ENCODE assay signal across 8 cellular contexts in genomic region chr5:149550267-149550582, GRCh38. TPM values are rescaled to one million over a fixed set of nuclear protein-coding genes. Genes with fewer than 3 reads are reported as not detected.
DNase-seq lines count a peak whose midpoint lies in the region; ATAC-seq, FAIRE-seq and TF ChIP-seq lines count a peak whose summit lies in the region.

No MANE protein-coding gene starts in this region.

- CTCF ChIA-PET in CD8-positive, alpha-beta memory T cell (lab: Charles Lee), result interaction anchor here (0.8 to 3.0 kb wide), 7 partner anchors 9 to 192 kb away, joined by 3 to 13 read pairs (median 5); partner anchors contain the start of gene PCYOX1L
- CTCF ChIA-PET in HepG2 (lab: Yijun Ruan, JAX; ENCODE audit: low intra/inter-chr PET ratio, low total read pairs), result no interaction called here

- 1% methylated on average over 12 of the region's 12 CpGs for WGBS in HepG2 (ENCODE audit: low lambda C conversion rate)
- under 1% methylated on average over 12 of the region's 12 CpGs for WGBS in thymus

- peak overlapping the region; percentile 95 for H3K4me3 ChIP-seq in CD8-positive, alpha-beta memory T cell (ENCODE audit: low read length)
- H3K4me3 ChIP-seq in NB4 (ENCODE audit: low read depth, low read length) (peak overlapping the region; percentile 94), brain microvascular endothelial cell (ENCODE audit: low read depth, low read length) (peak overlapping the region; percentile 99), HepG2 (replicated peaks in 1 of 3; ENCODE audit: insufficient read depth in 1 of 3, low read depth in 2 of 3, low read length in 3 of 3) (peak overlapping the region; percentile 95 to 99 (median 98)), thymus (ENCODE audit: low read length) (peak overlapping the region; percentile 99)

- no peaks in the 10 kb centered on the region for H3K9me3 ChIP-seq in CD8-positive, alpha-beta memory T cell (ENCODE audit: low read length)
- H3K9me3 ChIP-seq in HepG2 (ENCODE audit: low read length) (no peaks in the 10 kb centered on the region), thymus (ENCODE audit: control insufficient read depth) (no peaks in the 10 kb centered on the region)

- H3K9ac ChIP-seq in HepG2 (ENCODE audit: insufficient read depth, low read depth, low read length), result peak overlapping the region; percentile 98

- H3K9me3 Mint-ChIP-seq in CD8-positive, alpha-beta memory T cell, result no peaks in the 10 kb centered on the region

- peak overlapping the region; percentile 95 to 99 (median 99) for H3K4me3 Mint-ChIP-seq in CD8-positive, alpha-beta memory T cell

- H3K27me3 ChIP-seq in CD8-positive, alpha-beta memory T cell (ENCODE audit: insufficient read depth, low read length, poor library complexity, severe bottlenecking), result no peaks in the 10 kb centered on the region
- no peaks in the 10 kb centered on the region for H3K27me3 ChIP-seq in brain microvascular endothelial cell (replicated peaks)
- H3K27me3 ChIP-seq in HepG2 (ENCODE audit: control insufficient read depth in 1 of 2, insufficient read depth in 2 of 2, low read length in 2 of 2), result no peaks in the 10 kb centered on the region; a peak in 1 of 5 replicates
- H3K27me3 ChIP-seq in thymus (ENCODE audit: control insufficient read depth, insufficient read depth), result no peaks in the 10 kb centered on the region

- H3K27ac ChIP-seq in CD8-positive, alpha-beta memory T cell (ENCODE audit: low read depth, low read length), result peak overlapping the region; percentile 93
- H3K27ac ChIP-seq in brain microvascular endothelial cell (peak overlapping the region; percentile 97), HepG2 (ENCODE audit: extremely low read length, insufficient read depth, low read length) (peak overlapping the region; percentile 97), thymus (ENCODE audit: low read depth) (peak overlapping the region; percentile 98)

- TF ChIP-seq CTCF in NB4 (IDR thresholded peaks at IDR 0.05; ENCODE audit: low read depth, low read length) (no peak), brain microvascular endothelial cell (IDR thresholded peaks at IDR 0.05; ENCODE audit: low read depth, low read length, missing control alignments) (no peak), HepG2 (CRISPR knock-in tag; IDR thresholded peaks at IDR 0.05) (no peak)

- H3K4me1 ChIP-seq in CD8-positive, alpha-beta memory T cell (ENCODE audit: insufficient read depth, low read length), result peaks cover 33% of the 10 kb centered on the region
- peaks cover 47% of the 10 kb centered on the region for H3K4me1 ChIP-seq in HepG2 (ENCODE audit: insufficient read depth, low read length)
- H3K4me1 ChIP-seq in thymus (ENCODE audit: control insufficient read depth, insufficient read depth, low read length), result peaks cover 10% of the 10 kb centered on the region

- TF ChIP-seq POLR2A in NB4 (IDR thresholded peaks at IDR 0.05; ENCODE audit: extremely low read depth, insufficient read length) (no peak), HepG2 (IDR thresholded peaks at IDR 0.05; ENCODE audit: insufficient read depth in 1 of 2, low read depth in 2 of 2, low read length in 2 of 2) (no peak), GM18505 (IDR thresholded peaks at IDR 0.05; ENCODE audit: borderline replicate concordance, extremely low read depth, insufficient read depth, insufficient read length) (no peak)

- H3K4me2 ChIP-seq in HepG2 (ENCODE audit: low read depth, low read length), result peak overlapping the region; percentile 85

- peaks cover 4% of the 10 kb centered on the region for H3K36me3 ChIP-seq in CD8-positive, alpha-beta memory T cell (ENCODE audit: insufficient read depth, low read length)
- peaks cover 38% of the 10 kb centered on the region for H3K36me3 ChIP-seq in brain microvascular endothelial cell (replicated peaks)
- H3K36me3 ChIP-seq in HepG2 (replicated peaks in 1 of 2; ENCODE audit: control insufficient read depth in 1 of 2, insufficient read depth in 2 of 2, low read length in 2 of 2), result peaks cover 8 to 17% of the 10 kb centered on the region in 2 experiments
- peaks cover 17% of the 10 kb centered on the region for H3K36me3 ChIP-seq in thymus (ENCODE audit: control insufficient read depth, insufficient read depth)

- DNase-seq in CD8-positive, alpha-beta memory T cell, result peak in 1 of 5 donors; percentile 10
- DNase-seq in NB4 (ENCODE audit: low read depth), result peak; percentile 83
- DNase-seq in brain microvascular endothelial cell, result no peak
- DNase-seq in HepG2 (ENCODE audit: low spot score), result no peak

- H3K36me3 Mint-ChIP-seq in CD8-positive, alpha-beta memory T cell, result peaks cover 7 to 59% (median 8%) of the 10 kb centered on the region in 3 donors

- peak overlapping the region; percentile 95 to 100 (median 99) for H3K27ac Mint-ChIP-seq in CD8-positive, alpha-beta memory T cell

- no peak for TF ChIP-seq RAD21 in HepG2 (CRISPR knock-in tag; IDR thresholded peaks at IDR 0.05)

- H3K4me1 Mint-ChIP-seq in CD8-positive, alpha-beta memory T cell, result peaks cover 34 to 54% (median 50%) of the 10 kb centered on the region in 3 donors

- peaks cover 61% of the 10 kb centered on the region for H3K79me2 ChIP-seq in HepG2 (ENCODE audit: insufficient read depth, low read length)

- peaks cover 0 to 2% of the 10 kb centered on the region in 2 donors for H3K27me3 Mint-ChIP-seq in CD8-positive, alpha-beta memory T cell

- BruUV-seq in HepG2 (replicated peaks; lab: Mats Ljungman, UMichigan), result no TSS peak

- in situ Hi-C loops in brain microvascular endothelial cell (cut with HindIII; ENCODE audit: low pct_ligation_motif_present, low sequenced_read_pairs), result no loop called here
- in situ Hi-C loops in HepG2 (cut with HindIII; ENCODE audit: extremely low pct_ligation_motif_present, low pct_unique_long_range_greater_than_20kb), result loop anchor here (5.0 to 25.0 kb wide), 2 partner anchors 98 to 413 kb away; partner anchors contain the start of gene ABLIM3

- POLR2A ChIA-PET in CD8-positive, alpha-beta memory T cell (lab: Charles Lee), result interaction anchor here (0.5 to 2.6 kb wide), 4 partner anchors 32 to 192 kb away, joined by 3 to 10 read pairs (median 6); partner anchors contain the start of gene PCYOX1L
- POLR2A ChIA-PET in HepG2 (lab: Yijun Ruan, JAX), result interaction anchor here (1.1 to 2.0 kb wide), 12 partner anchors 9 to 476 kb away, joined by 3 to 14 read pairs (median 6); partner anchors contain the start of gene GRPEL2

- no peak overlapping the region for H2AFZ ChIP-seq in HepG2 (ENCODE audit: low read length)

- ATAC-seq in HepG2 (no peak), HG03378 (IDR thresholded peaks at IDR 0.05; ENCODE audit: unreplicated experiment) (no peak), GM21381 (IDR thresholded peaks at IDR 0.05; ENCODE audit: unreplicated experiment) (no peak), GM18505 (IDR thresholded peaks at IDR 0.05; ENCODE audit: unreplicated experiment) (no peak)

- intact Hi-C loops in HepG2 (cut with micrococcal nuclease; ENCODE audit: unreplicated experiment), result loop anchor here (2.0 to 5.0 kb wide), 2 partner anchors 53 to 107 kb away; no protein-coding TSS in a partner anchor

- FAIRE-seq in HepG2 (lab: Jason Lieb, UNC), result no peak

- no peak for TF ChIP-seq EP300 in HepG2 (IDR thresholded peaks at IDR 0.05; ENCODE audit: low read depth in 2 of 2, low read length in 2 of 2)
- no peak for TF ChIP-seq EP300 in HepG2 (CRISPR knock-in tag; IDR thresholded peaks at IDR 0.05; ENCODE audit: borderline replicate concordance)

- peaks cover 16% of the 10 kb centered on the region for H4K20me1 ChIP-seq in HepG2 (ENCODE audit: insufficient read depth, low read length)

RNA-seq across cellular contexts. Expression of gene CSNK1A1, which starts 1.0 kb away (rescaled TPM):
- 100 to 1,000 TPM; 177 to 187 TPM for total RNA-seq in CD8-positive, alpha-beta memory T cell
- polyA plus RNA-seq in CD8-positive, alpha-beta memory T cell, result 118 TPM
- total RNA-seq in HepG2 (2016; rRNA removed; fragmentation: Illumina TruSeq; extraction: Trizol), result 149 and 210 TPM in 2 replicates
- 27.1 and 35.7 TPM in 2 replicates for total RNA-seq in HepG2 (2016; cell fraction: cytosol; rRNA removed; fragmentation: Illumina TruSeq; extraction: Trizol; ENCODE audit: low read depth)
- 145 and 212 TPM in 2 replicates for total RNA-seq in HepG2 (2016; cell fraction: insoluble cytoplasmic fraction; rRNA removed; fragmentation: Illumina TruSeq; extraction: Trizol)
- total RNA-seq in HepG2 (2016; cell fraction: membrane; rRNA removed; fragmentation: Illumina TruSeq; extraction: Trizol), result 84.4 and 87.9 TPM in 2 replicates
- 98.3 and 111 TPM in 2 replicates for total RNA-seq in HepG2 (2016; cell fraction: nucleus; rRNA removed; fragmentation: Illumina TruSeq; extraction: Trizol)
- polyA plus RNA-seq in HepG2 (2011; rRNA removed) (77.3 and 89.0 TPM in 2 replicates), thymus (91.6 TPM)
- 49.1 and 57.0 TPM in 2 replicates for polyA plus RNA-seq in HepG2 (2011; cell fraction: cytosol; rRNA removed)
- polyA plus RNA-seq in HepG2 (2011; cell fraction: nucleus; rRNA removed), result 50.7 and 55.7 TPM in 2 replicates
- polyA plus RNA-seq in HepG2 (2012), result 65.5 and 78.7 TPM in 2 replicates
- polyA plus RNA-seq in HepG2 (2016; cell fraction: cytosol; fragmentation: Illumina TruSeq; extraction: Trizol; ENCODE audit: low read depth), result 15.0 and 20.3 TPM in 2 replicates
- 121 and 123 TPM in 2 replicates for polyA plus RNA-seq in HepG2 (2016; cell fraction: insoluble cytoplasmic fraction; fragmentation: Illumina TruSeq; extraction: Trizol; ENCODE audit: low read depth)
- polyA plus RNA-seq in HepG2 (2016; cell fraction: membrane; fragmentation: Illumina TruSeq; extraction: Trizol; ENCODE audit: low read depth), result 29.6 and 36.5 TPM in 2 replicates
- 67.9 and 69.0 TPM in 2 replicates for polyA plus RNA-seq in HepG2 (2016; cell fraction: nucleus; fragmentation: Illumina TruSeq; extraction: Trizol; ENCODE audit: insufficient read depth, low read depth)
- 117 and 141 TPM in 2 replicates for polyA minus RNA-seq in HepG2 (2011; rRNA and poly(A)+ RNA removed; ENCODE audit: low replicate concordance)
- polyA minus RNA-seq in HepG2 (2011; cell fraction: cytosol; rRNA and poly(A)+ RNA removed), result 108 and 126 TPM in 2 replicates
- polyA minus RNA-seq in HepG2 (2011; cell fraction: nucleus; rRNA and poly(A)+ RNA removed), result 187 and 216 TPM in 2 replicates

RNA-seq across cellular contexts. Expression of gene ARHGEF37, which starts 31.1 kb away (rescaled TPM):
- total RNA-seq in CD8-positive, alpha-beta memory T cell, result under 1 TPM; 0.13 to 0.53 TPM
- not detected for polyA plus RNA-seq in CD8-positive, alpha-beta memory T cell
- total RNA-seq in HepG2 (2016; rRNA removed; fragmentation: Illumina TruSeq; extraction: Trizol), result 0.27 TPM in 1 of 2 replicates, not detected in the other
- total RNA-seq in HepG2 (2016; cell fraction: cytosol; rRNA removed; fragmentation: Illumina TruSeq; extraction: Trizol; ENCODE audit: low read depth), result not detected in 2 replicates
- total RNA-seq in HepG2 (2016; cell fraction: insoluble cytoplasmic fraction; rRNA removed; fragmentation: Illumina TruSeq; extraction: Trizol), result 0.11 TPM in 1 of 2 replicates, not detected in the other
- not detected in 2 replicates for total RNA-seq in HepG2 (2016; cell fraction: membrane; rRNA removed; fragmentation: Illumina TruSeq; extraction: Trizol)
- total RNA-seq in HepG2 (2016; cell fraction: nucleus; rRNA removed; fragmentation: Illumina TruSeq; extraction: Trizol), result not detected in 2 replicates
- 0.18 and 0.39 TPM in 2 replicates for polyA plus RNA-seq in HepG2 (2011; rRNA removed)
- 0.05 and 0.23 TPM in 2 replicates for polyA plus RNA-seq in HepG2 (2011; cell fraction: cytosol; rRNA removed)
- 0.18 and 0.38 TPM in 2 replicates for polyA plus RNA-seq in HepG2 (2011; cell fraction: nucleus; rRNA removed)
- 0.21 and 0.28 TPM in 2 replicates for polyA plus RNA-seq in HepG2 (2012)
- polyA plus RNA-seq in HepG2 (2016; cell fraction: cytosol; fragmentation: Illumina TruSeq; extraction: Trizol; ENCODE audit: low read depth), result not detected in 2 replicates
- not detected in 2 replicates for polyA plus RNA-seq in HepG2 (2016; cell fraction: insoluble cytoplasmic fraction; fragmentation: Illumina TruSeq; extraction: Trizol; ENCODE audit: low read depth)
- polyA plus RNA-seq in HepG2 (2016; cell fraction: membrane; fragmentation: Illumina TruSeq; extraction: Trizol; ENCODE audit: low read depth), result not detected in 2 replicates
- polyA plus RNA-seq in HepG2 (2016; cell fraction: nucleus; fragmentation: Illumina TruSeq; extraction: Trizol; ENCODE audit: insufficient read depth, low read depth), result 0.48 TPM in 1 of 2 replicates, not detected in the other
- polyA minus RNA-seq in HepG2 (2011; rRNA and poly(A)+ RNA removed; ENCODE audit: low replicate concordance), result 0.51 and 1.4 TPM in 2 replicates
- polyA minus RNA-seq in HepG2 (2011; cell fraction: cytosol; rRNA and poly(A)+ RNA removed), result not detected in 2 replicates
- 0.13 and 0.87 TPM in 2 replicates for polyA minus RNA-seq in HepG2 (2011; cell fraction: nucleus; rRNA and poly(A)+ RNA removed)
- polyA plus RNA-seq in thymus, result 2.5 TPM
